In the genomic region with DNA sequence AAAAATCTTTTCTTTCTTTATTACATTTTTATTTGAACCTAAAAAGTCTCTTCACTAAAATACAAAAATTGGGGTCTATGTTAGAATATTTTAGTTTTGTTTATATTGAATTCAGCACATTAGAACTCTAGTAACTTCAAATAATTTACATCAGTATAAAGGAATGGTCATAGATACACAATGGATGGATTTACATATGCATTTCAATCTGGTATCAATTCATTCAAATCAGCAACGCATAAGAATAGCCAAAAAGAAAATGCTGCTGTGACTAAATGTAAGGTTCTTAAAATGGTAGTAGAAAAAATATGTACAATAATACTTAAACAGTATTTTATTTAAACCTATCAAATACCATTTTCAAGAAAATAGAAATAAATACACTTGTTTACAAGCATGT, we compare ENCODE assay signal across 25 cellular contexts. TPM values are rescaled to one million over a fixed set of nuclear protein-coding genes. Genes with fewer than 3 reads are reported as not detected.
A peak's percentile ranks its signal among the peaks of the same experiment; 100 is the strongest.
DNase-seq lines count a peak whose midpoint lies in the region; ATAC-seq and TF ChIP-seq lines count a peak whose summit lies in the region.
"Had no signal": no experiment of that assay in that cellular context is flagged by ENCODE, and none has a peak within 500 bp of the region (broad histone marks: within the 10 kb centered on the region; RNA-seq: fewer than 3 reads in every experiment).

No MANE protein-coding gene starts in this region.

- H3K27ac Mint-ChIP-seq in GM23338, result no peak overlapping the region; the same call in 1 of the 2 replicates
- H3K27ac Mint-ChIP-seq: CD14-positive monocyte; CD4-positive, alpha-beta T cell; CD8-positive, alpha-beta memory T cell had no signal

- H3K36me3 Mint-ChIP-seq in GM23338 (ENCODE audit: low read depth), result peaks cover 4% of the 10 kb centered on the region; the same call in 1 of the 3 replicates
- H3K36me3 Mint-ChIP-seq: CD14-positive monocyte; CD8-positive, alpha-beta memory T cell had no signal

- ATAC-seq in GM23338 (no peak), GM19452 (IDR thresholded peaks at IDR 0.05; ENCODE audit: unreplicated experiment) (no peak)
- ATAC-seq: A549, GM12878, HCT116 had no signal

- no peaks in the 10 kb centered on the region for H3K36me3 ChIP-seq in GM23338 (ENCODE audit: insufficient read depth)
- H3K36me3 ChIP-seq in HUES6 (ENCODE audit: control insufficient read depth, insufficient read depth, low read length), result no peaks in the 10 kb centered on the region
- no peaks in the 10 kb centered on the region for H3K36me3 ChIP-seq in iPS-15b (ENCODE audit: control insufficient read depth, insufficient read depth, low read length)
- H3K36me3 ChIP-seq in osteoblast (ENCODE audit: insufficient read depth, low read length), result no peaks in the 10 kb centered on the region
- H3K36me3 ChIP-seq: BE2C; BLaER1 treated with 17β-estradiol and CSF1 and Interleukin-3, amounts not matched to agents 10 nM and 100 nM had no signal

- H3K9me3 ChIP-seq in HUES6 (ENCODE audit: control insufficient read depth, insufficient read depth, low read depth, low read length) (peaks cover 4% of the 10 kb centered on the region; the same call in 1 of the 2 replicates), iPS-15b (ENCODE audit: control insufficient read depth, insufficient read depth, low read length) (no peaks in the 10 kb centered on the region), osteoblast (ENCODE audit: low read depth, low read length) (no peaks in the 10 kb centered on the region)
- H3K9me3 ChIP-seq: A549, BE2C had no signal

- no peaks in the 10 kb centered on the region for H3K79me2 ChIP-seq in GM23338 (replicated peaks; ENCODE audit: insufficient read depth)
- no peaks in the 10 kb centered on the region for H3K79me2 ChIP-seq in osteoblast (ENCODE audit: insufficient read depth, low read length)

- H2AFZ ChIP-seq in GM23338 (no peak overlapping the region), osteoblast (ENCODE audit: low read length) (no peak overlapping the region)

- peak overlapping the region; percentile 67 for H3K4me2 ChIP-seq in GM23338
- no peak overlapping the region for H3K4me2 ChIP-seq in osteoblast (ENCODE audit: insufficient read depth, low read length)
- H3K4me2 ChIP-seq: A549; BLaER1 treated with 17β-estradiol and CSF1 and Interleukin-3, amounts not matched to agents 10 nM and 100 nM had no signal

- H3F3A ChIP-seq in GM23338 (replicated peaks; ENCODE audit: low read depth), result no peaks in the 10 kb centered on the region

- H3K9ac ChIP-seq in HUES6 (ENCODE audit: low read length), result no peak overlapping the region
- H3K9ac ChIP-seq in iPS-15b (ENCODE audit: low read depth, low read length), result no peak overlapping the region
- H3K9ac ChIP-seq: BLaER1 treated with 17β-estradiol and CSF1 and Interleukin-3, amounts not matched to agents 10 nM and 100 nM had no signal

- H4K20me1 ChIP-seq in GM23338 (replicated peaks; ENCODE audit: insufficient read depth), result no peaks in the 10 kb centered on the region
- no peaks in the 10 kb centered on the region for H4K20me1 ChIP-seq in osteoblast (ENCODE audit: insufficient read depth, low read length)
- H4K20me1 ChIP-seq: BLaER1 treated with 17β-estradiol and CSF1 and Interleukin-3, amounts not matched to agents 10 nM and 100 nM had no signal

- TF ChIP-seq CTCF in GM23338 (conservative IDR thresholded peaks at IDR 0.05; ENCODE audit: low read depth in 2 of 2) (no peak), osteoblast (IDR thresholded peaks at IDR 0.05; ENCODE audit: extremely low read depth, low read depth, low read length) (no peak)

- H3K4me3 ChIP-seq in GM23338, result peak overlapping the region; percentile 32
- H3K4me3 ChIP-seq in HUES6 (ENCODE audit: low read depth, low read length), result peak overlapping the region; percentile 24; the same call in 1 of the 2 replicates
- H3K4me3 ChIP-seq in iPS-15b (ENCODE audit: low read depth, low read length), result peak overlapping the region; percentile 28
- H3K4me3 ChIP-seq in osteoblast (ENCODE audit: insufficient read depth, low read length), result no peak overlapping the region
- H3K4me3 ChIP-seq: A549; BLaER1 treated with 17β-estradiol and CSF1 and Interleukin-3, amounts not matched to agents 10 nM and 100 nM; GM12878 had no signal

- H3K4me3 Mint-ChIP-seq in GM23338, result no peak overlapping the region
- H3K4me3 Mint-ChIP-seq: CD14-positive monocyte; CD4-positive, alpha-beta T cell; CD8-positive, alpha-beta memory T cell had no signal

- H3K4me1 ChIP-seq in GM23338 (ENCODE audit: insufficient read depth), result peaks cover 49% of the 10 kb centered on the region
- peaks cover 42% of the 10 kb centered on the region for H3K4me1 ChIP-seq in HUES6 (ENCODE audit: control insufficient read depth, insufficient read depth, low read length)
- H3K4me1 ChIP-seq in iPS-15b (ENCODE audit: control insufficient read depth, insufficient read depth, low read length), result peaks cover 22% of the 10 kb centered on the region
- H3K4me1 ChIP-seq in osteoblast (ENCODE audit: insufficient read depth, low read length), result no peaks in the 10 kb centered on the region
- H3K4me1 ChIP-seq: A549; BE2C; BLaER1 treated with 17β-estradiol and CSF1 and Interleukin-3, amounts not matched to agents 10 nM and 100 nM had no signal

- no peak for DNase-seq in GM23338 (ENCODE audit: low spot score)
- peak; percentile 16 for DNase-seq in NCI-H526 treated with DMSO at 0.1 percent for 48 hours (lab: John Stamatoyannopoulos, UW)
- no peak for DNase-seq in SK-N-DZ (ENCODE audit: low spot score)
- no peak for DNase-seq in osteoblast (ENCODE audit: insufficient read length, low spot score, missing footprints)
- no peak for DNase-seq in A172 (ENCODE audit: low spot score)
- DNase-seq: ACHN; AML-193; BE2C; CD4-positive, alpha-beta T cell; CD8-positive, alpha-beta memory T cell; DMS 273 treated with DMSO at 0.1 percent for 48 hours; DMS79; EL; GDM1; GOT3; H7 had no signal

- no peaks in the 10 kb centered on the region for H3K9me2 ChIP-seq in GM23338 (ENCODE audit: insufficient read depth)

- peaks cover 45% of the 10 kb centered on the region for H3K4me1 Mint-ChIP-seq in GM23338
- H3K4me1 Mint-ChIP-seq: CD14-positive monocyte; CD8-positive, alpha-beta memory T cell had no signal

- H3K27ac ChIP-seq in GM23338 (ENCODE audit: low read depth) (peak overlapping the region; percentile 78), HUES6 (ENCODE audit: low read depth, low read length) (peak overlapping the region; percentile 51; the same call in 1 of the 2 replicates), osteoblast (ENCODE audit: low read depth, low read length) (no peak overlapping the region)
- H3K27ac ChIP-seq: 22Rv1; A549; BLaER1 treated with 17β-estradiol and CSF1 and Interleukin-3, amounts not matched to agents 10 nM and 100 nM had no signal

- no peaks in the 10 kb centered on the region for H3K27me3 Mint-ChIP-seq in GM23338 (ENCODE audit: insufficient read depth, low read depth, poor library complexity)

- no peaks in the 10 kb centered on the region for H3K27me3 ChIP-seq in GM23338 (ENCODE audit: insufficient read depth)
- no peaks in the 10 kb centered on the region for H3K27me3 ChIP-seq in HUES6 (ENCODE audit: control insufficient read depth, insufficient read depth, low read length)
- H3K27me3 ChIP-seq in iPS-15b (ENCODE audit: control insufficient read depth, insufficient read depth, low read length), result no peaks in the 10 kb centered on the region
- no peaks in the 10 kb centered on the region for H3K27me3 ChIP-seq in osteoblast (ENCODE audit: insufficient read depth, low read length)
- H3K27me3 ChIP-seq: BLaER1 treated with 17β-estradiol and CSF1 and Interleukin-3, amounts not matched to agents 10 nM and 100 nM had no signal

- no peaks in the 10 kb centered on the region for H3K9me3 Mint-ChIP-seq in GM23338
- H3K9me3 Mint-ChIP-seq: CD8-positive, alpha-beta memory T cell had no signal

TF ChIP-seq in GM23338, 12 proteins besides CTCF, POLR2A, EP300 and RAD21:
- no peak for TF ChIP-seq EZH2phosphoT487 (IDR thresholded peaks at IDR 0.05; ENCODE audit: unreplicated experiment)
- TF ChIP-seq NANOG (IDR thresholded peaks at IDR 0.05; ENCODE audit: borderline replicate concordance), result peak; percentile 58
- no peak for TF ChIP-seq EZH2 (IDR thresholded peaks at IDR 0.05; ENCODE audit: low read depth, unreplicated experiment)
- TF ChIP-seq ZNF331 (CRISPR knock-in tag; IDR thresholded peaks at IDR 0.05; ENCODE audit: low read depth), result no peak
- no peak for TF ChIP-seq ZNF114 (CRISPR knock-in tag; IDR thresholded peaks at IDR 0.05)
- no peak for TF ChIP-seq POLR2AphosphoS5 (IDR thresholded peaks at IDR 0.05; ENCODE audit: low read depth)
- no peak for TF ChIP-seq STAT1 (IDR thresholded peaks at IDR 0.05; ENCODE audit: unreplicated experiment)
TF ChIP-seq in GM23338: peak in this region for 1.

RNA-seq across cellular contexts. Expression of a gene that starts 47.6 kb away (rescaled TPM):
- total RNA-seq in GM23338 (2014; rRNA removed; shearing (Covaris generic)), result 9.8 and 14.6 TPM in 2 replicates
- polyA plus RNA-seq in GM23338 (2016; fragmentation: Nextera tagmentation; extraction: Ambion mirVana), result 4.8 and 5.5 TPM in 2 replicates
- 10.0 and 11.9 TPM in 2 replicates for polyA plus RNA-seq in SK-N-DZ (2014; cell fraction: cytosol; rRNA removed)
- polyA plus RNA-seq in SK-N-DZ (2014; cell fraction: nucleus; rRNA removed), result 4.7 and 6.9 TPM in 2 replicates
- total RNA-seq in osteoblast, result 14.1 and 15.9 TPM in 2 replicates
- 9.6 and 11.3 TPM in 2 replicates for total RNA-seq in A172 (2014; rRNA removed; shearing (Covaris generic))
